Comparison of ENCODE assay signal across 8 cellular contexts in the genomic region with DNA sequence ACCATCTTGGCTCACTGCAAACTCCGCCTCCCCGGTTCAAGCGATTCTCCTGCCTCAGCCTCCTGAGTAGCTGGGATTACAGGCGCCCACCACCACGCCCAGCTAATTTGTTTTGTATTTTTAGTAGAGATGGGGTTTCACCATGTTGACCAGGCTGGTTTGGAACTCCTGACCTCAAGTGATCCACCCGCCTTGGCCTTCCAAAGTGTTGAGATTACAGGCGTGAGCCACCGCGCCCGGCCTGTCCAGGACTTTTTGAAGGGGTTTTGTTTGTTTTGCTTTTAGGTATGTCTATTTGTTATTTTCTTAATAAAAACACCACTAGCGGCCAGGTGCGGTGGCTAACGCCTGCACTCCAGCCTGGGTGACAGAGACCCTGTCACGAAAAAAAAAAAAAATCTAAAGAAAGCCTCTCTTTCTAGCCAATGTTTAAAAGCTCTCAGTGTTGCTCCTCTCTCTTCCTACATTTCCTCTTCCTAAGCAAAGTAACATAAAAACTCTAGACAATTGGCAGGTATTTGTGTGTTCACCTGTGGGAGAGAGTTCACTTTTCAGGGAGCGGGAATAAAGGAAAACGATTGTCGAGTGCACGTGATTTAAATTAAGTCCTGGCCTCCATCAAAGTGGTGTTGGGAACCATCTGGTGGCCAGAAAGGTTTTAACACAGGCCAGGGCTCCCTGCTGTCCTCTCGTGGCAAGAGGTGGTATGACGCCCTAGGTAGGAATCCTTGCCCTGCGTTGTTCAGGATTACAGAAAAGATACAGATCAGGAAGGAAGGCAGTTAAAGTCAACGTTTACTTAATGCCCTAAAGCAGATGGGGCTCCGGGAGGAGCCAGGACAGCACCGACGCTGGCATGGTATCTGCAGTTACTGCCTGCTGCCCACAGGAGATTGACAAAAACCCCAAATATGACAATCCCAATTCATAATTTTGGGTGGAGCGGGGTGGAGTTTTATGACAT. TPM values are rescaled to one million over a fixed set of nuclear protein-coding genes. Genes with fewer than 3 reads are reported as not detected.
A peak's percentile ranks its signal among the peaks of the same experiment; 100 is the strongest.
DNase-seq lines count a peak whose midpoint lies in the region; ATAC-seq and TF ChIP-seq lines count a peak whose summit lies in the region.

No MANE protein-coding gene starts in this region.

- H3K4me3 ChIP-seq in BE2C (ENCODE audit: low read depth, low read length) = 0 out of 2 replicates have a peak overlapping the region, but pooled peaks have one; percentile 25

- DNase-seq in BE2C (peak; percentile 86), GM19238 (ENCODE audit: insufficient read length, low spot score) (peak; percentile 59), NCI-H446 (lab: John Stamatoyannopoulos, UW) (peak; percentile 83 to 91), kidney glomerular epithelial cell (lab: John Stamatoyannopoulos, UW) (peak; percentile 89)
- peak; percentile 56 to 75 (median 60) for DNase-seq in activated CD4-positive, CD25-positive, alpha-beta regulatory T cell (lab: John Stamatoyannopoulos, UW)
- DNase-seq in central memory CD4-positive, alpha-beta T cell = peak; percentile 73
- peak; percentile 85 to 87 for DNase-seq in stimulated activated CD4-positive, alpha-beta T cell treated with anti-CD3 and anti-CD28 coated beads, Interleukin-2, amount 100 ng/mL, for 48 hours

- no peaks in the 10 kb centered on the region for H3K27me3 ChIP-seq in BE2C

- no peaks in the 10 kb centered on the region for H3K4me1 ChIP-seq in BE2C

- H3K36me3 ChIP-seq in BE2C = no peaks in the 10 kb centered on the region

- no peaks in the 10 kb centered on the region for H3K9me3 ChIP-seq in BE2C

- peak; percentile 96 for ATAC-seq in HG03432 (IDR thresholded peaks at IDR 0.05; ENCODE audit: unreplicated experiment)

- TF ChIP-seq CTCF in BE2C (IDR thresholded peaks at IDR 0.05; ENCODE audit: low read depth, low read length) = peak; percentile 100

RNA-seq across cellular contexts. Expression of gene ATP23, which starts 36.2 kb away (rescaled TPM):
- polyA plus RNA-seq in BE2C (2012; ENCODE audit: insufficient read depth, insufficient read length, low read depth) = 3.5 TPM

RNA-seq across cellular contexts. Expression of gene CTDSP2, which starts 58.6 kb away (rescaled TPM):
- 115 TPM for polyA plus RNA-seq in BE2C (2012; ENCODE audit: insufficient read depth, insufficient read length, low read depth)

Comparison
In these comparisons a context has a peak if more than half of its experiments do, and no peak if none do; other contexts are left out.
1. Peak in every context shown above with its lines: DNase-seq, ATAC-seq and H3K4me3 ChIP-seq.